8 cellular contexts compared by ENCODE assay signal in genomic region chr3:122305818-122306621, GRCh38. TPM values are rescaled to one million over a fixed set of nuclear protein-coding genes. Genes with fewer than 3 reads are reported as not detected.
DNase-seq lines count a peak whose midpoint lies in the region; ATAC-seq and TF ChIP-seq lines count a peak whose summit lies in the region.

No MANE protein-coding gene starts in this region.

- H3K27ac Mint-ChIP-seq in WTC11: no peak overlapping the region
- peak overlapping the region; percentile 39 to 85 (median 59) for H3K27ac Mint-ChIP-seq in nephron

- POLR2A ChIA-PET in WTC11 (lab: Charles Lee): no interaction called here

- H3K9me3 Mint-ChIP-seq in WTC11: no peaks in the 10 kb centered on the region
- no peaks in the 10 kb centered on the region for H3K9me3 Mint-ChIP-seq in nephron

- H3K4me3 Mint-ChIP-seq in WTC11 (no peak overlapping the region), nephron (no peak overlapping the region)

- no peak for TF ChIP-seq CTCF in WTC11 (IDR thresholded peaks at IDR 0.05)
- TF ChIP-seq CTCF in nephron (IDR thresholded peaks at IDR 0.05; ENCODE audit: unreplicated experiment in 3 of 3): peak in 1 of 3 experiments; percentile 10

- no peaks in the 10 kb centered on the region for H3K27me3 Mint-ChIP-seq in WTC11 (ENCODE audit: low read depth)
- H3K27me3 Mint-ChIP-seq in nephron (ENCODE audit: low read depth): no peaks in the 10 kb centered on the region

- H3K4me1 Mint-ChIP-seq in WTC11 (no peaks in the 10 kb centered on the region), nephron (no peaks in the 10 kb centered on the region)

- CTCF ChIA-PET in WTC11 (lab: Charles Lee): interaction anchor here (0.7 to 2.3 kb wide), 21 partner anchors 9 to 373 kb away, joined by 3 to 37 read pairs (median 4); partner anchors contain the start of genes CASR, FAM162A and MIX23

- H3K36me3 Mint-ChIP-seq in WTC11: no peaks in the 10 kb centered on the region
- H3K36me3 Mint-ChIP-seq in nephron (ENCODE audit: low read depth): no peaks in the 10 kb centered on the region

- DNase-seq in NCI-H510A treated with DMSO at 0.1 percent for 48 hours (lab: John Stamatoyannopoulos, UW) (peak; percentile 12), NCI-H510A (lab: John Stamatoyannopoulos, UW) (no peak), WTC11 (ENCODE audit: low spot score) (peak; percentile 30), hepatic stellate cell (ENCODE audit: low spot score) (no peak), NCI-H1694 (lab: John Stamatoyannopoulos, UW) (no peak), retina (no peak)

- ATAC-seq in HG02870 (IDR thresholded peaks at IDR 0.05; ENCODE audit: unreplicated experiment): peak; percentile 49
- ATAC-seq in WTC11: peak; percentile 87

TF ChIP-seq in WTC11, 78 proteins besides CTCF, POLR2A, EP300 and RAD21:
- no peak for TF ChIP-seq E2F5 (CRISPR knock-in tag; IDR thresholded peaks at IDR 0.05)

RNA-seq across cellular contexts. Expression of gene CSTA, which starts 19.0 kb away (rescaled TPM):
- not detected in 3 replicates for total RNA-seq in WTC11 (2021)

Comparison
In these comparisons a context has a peak if more than half of its experiments do, and no peak if none do; other contexts are left out.
1. DNase-seq: peak in NCI-H510A treated with DMSO at 0.1 percent for 48 hours (single experiment) and WTC11 (single experiment); none in NCI-H510A (single experiment), hepatic stellate cell (single experiment), NCI-H1694 (single experiment) and retina (single experiment).